ENCODE assay signal across 1 cellular context in genomic region chr2:20419752-20420151, GRCh38.
TF ChIP-seq lines count a peak whose summit lies in the region.

No MANE protein-coding gene starts in this region.

TF ChIP-seq in IMR-90, 13 proteins besides CTCF, POLR2A, EP300 and RAD21 (continued from another document):
- no peak for TF ChIP-seq SMC3 (IDR thresholded peaks at IDR 0.05; ENCODE audit: low read depth, low read length)
- TF ChIP-seq MAFK (IDR thresholded peaks at IDR 0.05; ENCODE audit: low read depth, low read length): no peak
- TF ChIP-seq USF2 (IDR thresholded peaks at IDR 0.05; ENCODE audit: low read depth, low read length): no peak
- TF ChIP-seq CHD1 (IDR thresholded peaks at IDR 0.05; ENCODE audit: low read depth, low read length): no peak
- no peak for TF ChIP-seq RFX5 (IDR thresholded peaks at IDR 0.05; ENCODE audit: low read depth, low read length)
- no peak for TF ChIP-seq MAZ (IDR thresholded peaks at IDR 0.05; ENCODE audit: borderline replicate concordance, low read depth, low read length)
- no peak for TF ChIP-seq NFE2L2 (IDR thresholded peaks at IDR 0.05; ENCODE audit: low read depth, low read length)
- no peak for TF ChIP-seq FOS (IDR thresholded peaks at IDR 0.05; ENCODE audit: low read depth, low read length)
- no peak for TF ChIP-seq RCOR1 (IDR thresholded peaks at IDR 0.05; ENCODE audit: insufficient replicate concordance, low read length)
- no peak for TF ChIP-seq CEBPB (IDR thresholded peaks at IDR 0.05; ENCODE audit: low read depth, low read length)
- TF ChIP-seq MXI1 (IDR thresholded peaks at IDR 0.05; ENCODE audit: borderline replicate concordance, low read depth, low read length): no peak
- no peak for TF ChIP-seq BHLHE40 (IDR thresholded peaks at IDR 0.05; ENCODE audit: low read depth, low read length)
